Comparison of ENCODE assay signal across 23 cellular contexts in the genomic region with DNA sequence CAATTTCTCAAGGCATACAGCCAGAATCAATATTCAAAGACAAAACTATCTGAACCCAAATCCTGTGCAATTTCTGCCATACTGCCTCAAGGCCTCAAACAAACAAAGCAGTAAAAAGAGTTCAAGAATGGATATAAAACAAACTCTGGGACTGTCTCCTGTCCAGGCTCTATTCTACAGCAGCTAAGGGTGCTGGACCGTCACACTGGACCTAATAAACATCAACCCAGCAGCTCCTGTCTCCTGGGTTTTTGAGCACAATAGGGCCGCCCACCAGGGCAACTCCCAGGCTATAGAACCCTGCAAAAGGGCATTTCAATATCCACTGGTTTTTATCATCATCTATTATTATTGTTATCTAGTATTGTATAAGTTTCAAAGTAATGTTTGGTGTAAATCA.
"Had no signal": no experiment of that assay in that cellular context is flagged by ENCODE, and none has a peak within 500 bp of the region (broad histone marks: within the 10 kb centered on the region; RNA-seq: fewer than 3 reads in every experiment).

No MANE protein-coding gene starts in this region.

- H3K4me2 ChIP-seq: smooth muscle cell had no signal

- H3K9me3 ChIP-seq: left lung, lower lobe of right lung, ovary, right atrium auricular region, right lobe of liver, stomach, testis, thyroid gland, transverse colon, upper lobe of left lung, vagina had no signal

- H3K4me1 ChIP-seq: left lung, lower lobe of right lung, right atrium auricular region, right lobe of liver, testis, thyroid gland, transverse colon, upper lobe of left lung, vagina had no signal

- H3K36me3 ChIP-seq: left lung, lower lobe of right lung, ovary, right atrium auricular region, right lobe of liver, stomach, thyroid gland, transverse colon, upper lobe of left lung, vagina had no signal

- DNase-seq: islet precursor cell; left cardiac atrium; left lung; lower lobe of right lung; mammary epithelial cell; mesendoderm; naive B cell; natural killer cell; ovary; right lobe of liver; stimulated activated CD4-positive, alpha-beta T cell treated with anti-CD3 and anti-CD28 coated beads, Interleukin-1b, Interleukin-23, amount 100 ng/mL, for 48 hours; stimulated activated CD4-positive, alpha-beta T cell treated with anti-CD3 and anti-CD28 coated beads, Interleukin-2, amount 100 ng/mL, for 48 hours; stimulated activated CD4-positive, alpha-beta T cell treated with anti-CD3 and anti-CD28 coated beads, Interleukin-4, amount 100 ng/mL, for 4 hours; stimulated activated CD8-positive, alpha-beta memory T cell treated with anti-CD3 and anti-CD28 coated beads, Interleukin-4, amount 100 ng/mL, for 48 hours; stimulated activated naive CD8-positive, alpha-beta T cell treated with anti-CD3 and anti-CD28 coated beads, Interleukin-15, Interleukin-2, amounts not matched to agents 100 U/mL and 50 U/mL, for 24 hours; stomach; testis; transverse colon; upper lobe of left lung had no signal

- H3K4me3 ChIP-seq: left lung, lower lobe of right lung, ovary, right atrium auricular region, right lobe of liver, smooth muscle cell, stomach, testis, thyroid gland, transverse colon, upper lobe of left lung, vagina had no signal

- H3K27me3 ChIP-seq: left lung, ovary, right atrium auricular region, right lobe of liver, stomach, testis, thyroid gland, transverse colon, upper lobe of left lung, vagina had no signal

- H3K27ac ChIP-seq: left lung, lower lobe of right lung, ovary, right atrium auricular region, right lobe of liver, stomach, testis, thyroid gland, transverse colon, upper lobe of left lung, vagina had no signal
